In the genomic region with DNA sequence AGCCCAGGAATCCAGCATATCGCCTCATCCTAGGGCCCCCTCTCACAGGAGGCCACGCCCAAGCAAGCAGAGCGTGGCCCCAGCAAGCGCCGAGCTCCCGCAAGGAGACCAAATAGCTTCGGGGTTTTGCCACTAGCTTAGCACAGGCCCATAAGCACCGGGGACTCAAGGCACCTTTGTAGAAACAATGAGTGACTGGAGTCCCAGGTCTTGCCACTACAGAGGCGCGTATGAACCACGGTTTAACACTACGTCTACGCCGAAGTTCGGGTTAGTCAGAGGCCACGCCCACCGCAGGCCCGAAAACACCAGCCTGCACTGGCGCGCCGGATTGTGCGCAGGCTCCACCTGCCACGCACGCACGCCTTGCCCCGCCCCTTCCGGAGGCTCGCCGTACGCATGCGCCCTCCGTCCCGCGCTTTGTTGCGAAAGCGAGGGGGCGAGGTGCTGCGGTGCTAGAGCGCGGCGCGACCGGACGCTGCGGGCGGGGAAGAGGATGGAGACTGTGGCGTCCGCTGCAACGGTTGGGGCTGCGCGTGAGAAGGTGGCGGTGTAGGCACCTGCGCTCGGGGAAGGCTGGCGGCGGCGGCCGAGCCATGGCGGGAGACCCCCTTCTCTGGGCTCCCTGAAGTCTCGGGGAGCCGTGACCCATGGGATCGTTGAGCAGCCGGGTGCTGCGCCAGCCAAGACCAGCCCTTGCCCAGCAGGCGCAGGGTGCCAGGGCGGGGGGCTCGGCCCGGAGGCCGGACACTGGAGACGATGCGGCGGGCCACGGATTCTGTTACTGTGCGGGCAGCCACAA, we compare ENCODE assay signal across 1 cellular context.
TF ChIP-seq lines count a peak whose summit lies in the region.

TSS of gene GMCL1 (plus strand) at position 418 of the 802 bp plus-strand sequence. CDS start at position 651, 233 bp downstream.

TF ChIP-seq in WTC11, 78 proteins besides CTCF, POLR2A, EP300 and RAD21 (continued from another document):
- TF ChIP-seq, protein P1, sequence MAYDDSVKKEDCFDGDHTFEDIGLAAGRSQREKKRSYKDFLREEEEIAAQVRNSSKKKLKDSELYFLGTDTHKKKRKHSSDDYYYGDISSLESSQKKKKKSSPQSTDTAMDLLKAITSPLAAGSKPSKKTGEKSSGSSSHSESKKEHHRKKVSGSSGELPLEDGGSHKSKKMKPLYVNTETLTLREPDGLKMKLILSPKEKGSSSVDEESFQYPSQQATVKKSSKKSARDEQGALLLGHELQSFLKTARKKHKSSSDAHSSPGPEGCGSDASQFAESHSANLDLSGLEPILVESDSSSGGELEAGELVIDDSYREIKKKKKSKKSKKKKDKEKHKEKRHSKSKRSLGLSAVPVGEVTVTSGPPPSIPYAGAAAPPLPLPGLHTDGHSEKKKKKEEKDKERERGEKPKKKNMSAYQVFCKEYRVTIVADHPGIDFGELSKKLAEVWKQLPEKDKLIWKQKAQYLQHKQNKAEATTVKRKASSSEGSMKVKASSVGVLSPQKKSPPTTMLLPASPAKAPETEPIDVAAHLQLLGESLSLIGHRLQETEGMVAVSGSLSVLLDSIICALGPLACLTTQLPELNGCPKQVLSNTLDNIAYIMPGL (CRISPR knock-in tag; IDR thresholded peaks at IDR 0.05): peak; percentile 91
- TF ChIP-seq NFATC4 (CRISPR knock-in tag; IDR thresholded peaks at IDR 0.05) (no peak), HMGA2 (CRISPR knock-in tag; IDR thresholded peaks at IDR 0.05) (no peak), OVOL2 (CRISPR knock-in tag; IDR thresholded peaks at IDR 0.05; ENCODE audit: borderline replicate concordance) (no peak), NFE2L1 (CRISPR knock-in tag; IDR thresholded peaks at IDR 0.05) (peak; percentile 79; the same call in 1 of the 2 replicates)
